Comparison of ENCODE assay signal across 20 cellular contexts in genomic region chr5:125595845-125596244, GRCh38.
DNase-seq lines count a peak whose midpoint lies in the region; ATAC-seq and TF ChIP-seq lines count a peak whose summit lies in the region.
"Had no signal": no experiment of that assay in that cellular context is flagged by ENCODE, and none has a peak within 500 bp of the region (broad histone marks: within the 10 kb centered on the region; RNA-seq: fewer than 3 reads in every experiment).

No MANE protein-coding gene starts in this region.

- ATAC-seq in left lobe of liver, result no peak
- ATAC-seq: CD8-positive, alpha-beta T cell had no signal

- intact Hi-C loops in left ventricle myocardium inferior (cut with micrococcal nuclease), result no loop called here

- DNase-seq in left ventricle myocardium inferior (no peak), myocyte (ENCODE audit: low read depth) (peak; percentile 44), WERI-Rb-1 (no peak), left lobe of liver (ENCODE audit: low spot score) (no peak)
- no peak for DNase-seq in effector CD4-positive, alpha-beta T cell
- DNase-seq: Caco-2; CD8-positive, alpha-beta T cell; GOT3; MM.1S; NCI-H2029 treated with DMSO at 0.1 percent for 48 hours; NCI-H2227 treated with DMSO at 0.1 percent for 48 hours; NCI-H510A; NCI-H69; OCI-M1 had no signal

- H3K27me3 ChIP-seq in left ventricle myocardium inferior (ENCODE audit: low read depth) (no peaks in the 10 kb centered on the region), WERI-Rb-1 (ENCODE audit: insufficient read depth, low read depth, severe bottlenecking) (no peaks in the 10 kb centered on the region)
- H3K27me3 ChIP-seq: Peyer's patch, SJSA1 had no signal

- H3K36me3 ChIP-seq in left ventricle myocardium inferior, result no peaks in the 10 kb centered on the region
- no peaks in the 10 kb centered on the region for H3K36me3 ChIP-seq in WERI-Rb-1
- H3K36me3 ChIP-seq: Peyer's patch, SJSA1 had no signal

- no peak overlapping the region for H3K4me3 ChIP-seq in left ventricle myocardium inferior
- H3K4me3 ChIP-seq in WERI-Rb-1 (ENCODE audit: low read depth, low read length), result no peak overlapping the region
- H3K4me3 ChIP-seq: Peyer's patch, SJSA1 had no signal

- no peak for TF ChIP-seq CTCF in left ventricle myocardium inferior (IDR thresholded peaks at IDR 0.05; ENCODE audit: borderline replicate concordance)
- no peak for TF ChIP-seq CTCF in WERI-Rb-1 (IDR thresholded peaks at IDR 0.05; ENCODE audit: low read depth, low read length)

- H3K9me3 ChIP-seq in left ventricle myocardium inferior (replicated peaks), result no peaks in the 10 kb centered on the region
- H3K9me3 ChIP-seq in WERI-Rb-1 (ENCODE audit: severe bottlenecking), result no peaks in the 10 kb centered on the region
- H3K9me3 ChIP-seq: Caco-2, Peyer's patch, SJSA1 had no signal

- peak overlapping the region; percentile 79 for H3K27ac ChIP-seq in angular gyrus (ENCODE audit: low read depth, low read length)
- peak overlapping the region; percentile 45 for H3K27ac ChIP-seq in left ventricle myocardium inferior (replicated peaks)
- H3K27ac ChIP-seq in temporal lobe (ENCODE audit: low read depth, low read length), result peak overlapping the region; percentile 45
- H3K27ac ChIP-seq in WERI-Rb-1, result no peak overlapping the region
- H3K27ac ChIP-seq: C4-2B, KMS-11, SJSA1 had no signal

- H3K4me1 ChIP-seq in left ventricle myocardium inferior, result peaks cover 12% of the 10 kb centered on the region
- H3K4me1 ChIP-seq: Caco-2, Peyer's patch had no signal
